18 cellular contexts compared by ENCODE assay signal in the genomic region with DNA sequence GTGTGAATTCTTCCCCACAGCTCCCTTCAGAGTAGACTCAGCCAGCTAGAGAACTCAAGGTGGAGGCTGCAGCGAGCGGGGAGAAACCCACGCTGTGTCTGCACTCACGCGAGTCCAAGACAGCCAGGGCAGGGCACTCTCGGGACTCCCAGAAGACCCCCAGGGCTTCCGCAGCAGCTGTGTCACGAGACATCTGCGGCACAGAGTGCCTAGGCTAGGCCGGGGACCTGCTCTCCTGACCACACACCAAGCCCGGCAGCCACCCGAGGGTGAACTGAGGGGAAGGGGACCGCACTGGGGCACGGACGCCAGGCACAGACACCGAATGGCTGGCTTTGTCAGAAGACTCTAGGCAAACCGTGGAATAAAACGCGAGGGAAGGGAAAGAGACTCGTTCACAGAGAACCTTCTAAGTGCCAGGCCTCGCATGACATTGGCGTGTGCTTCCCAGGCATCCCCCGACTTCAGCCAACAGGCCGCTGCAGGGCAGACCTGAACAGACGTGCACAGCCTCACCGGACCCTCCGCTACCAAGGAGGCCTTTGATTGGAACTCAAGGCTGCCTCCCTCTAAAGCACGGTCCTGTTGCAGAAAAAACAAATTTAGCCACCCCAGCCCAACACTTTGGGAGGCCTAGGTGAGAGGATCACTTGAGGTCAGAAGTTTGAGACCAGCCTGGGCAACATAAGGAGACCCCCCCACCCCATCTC.
"Had no signal": no experiment of that assay in that cellular context is flagged by ENCODE, and none has a peak within 500 bp of the region (broad histone marks: within the 10 kb centered on the region; RNA-seq: fewer than 3 reads in every experiment).

No MANE protein-coding gene starts in this region.

- H3K36me3 ChIP-seq: brain microvascular endothelial cell had no signal

- H3K4me3 ChIP-seq: esophagus squamous epithelium, stomach had no signal

- H3K27me3 ChIP-seq: brain microvascular endothelial cell, esophagus squamous epithelium, stomach had no signal

- DNase-seq: activated CD4-positive, alpha-beta T cell treated with anti-CD3 and anti-CD28 coated beads, Interleukin-2, amount 10 ng/mL, durations not matched to agents 7 days and 5 days; activated CD8-positive, alpha-beta T cell treated with anti-CD3 and anti-CD28 coated beads, Interleukin-2, amount 10 ng/mL, durations not matched to agents 7 days and 5 days; activated naive CD4-positive, alpha-beta T cell treated with anti-CD3 and anti-CD28 coated beads for 36 hours; activated T-cell treated with anti-CD3 and anti-CD28 coated beads, Interleukin-2, amount 50 U/mL, for 24 hours; brain microvascular endothelial cell; dermis blood vessel endothelial cell; effector memory CD8-positive, alpha-beta T cell; esophagus squamous epithelium; nephron progenitor cell; small intestine; stimulated activated CD4-positive, alpha-beta T cell treated with anti-CD3 and anti-CD28 coated beads, Interleukin-15, amount 100 ng/mL, for 24 hours; stimulated activated CD4-positive, alpha-beta T cell treated with anti-CD3 and anti-CD28 coated beads, Interleukin-2, amount 100 ng/mL, for 48 hours; stomach; T1000 had no signal

- H3K27ac Mint-ChIP-seq: activated CD4-positive, alpha-beta T cell treated with anti-CD3 and anti-CD28 coated beads, Interleukin-2, amount 10 ng/mL, durations not matched to agents 7 days and 5 days; activated CD8-positive, alpha-beta T cell treated with anti-CD3 and anti-CD28 coated beads, Interleukin-2, amount 10 ng/mL, durations not matched to agents 7 days and 5 days; activated naive CD4-positive, alpha-beta T cell treated with anti-CD3 and anti-CD28 coated beads for 36 hours; activated T-helper 2 cell treated with anti-CD3 and anti-CD28 coated beads, Interferon-gamma antibody, Interleukin-2, Interleukin-4, amounts not matched to agents 10 μg/mL and 5 μg/mL and 100 μg/mL, durations not matched to agents 14 hours and 24 hours and 36 hours; mesothelial cell of epicardium; nephron progenitor cell; type B pancreatic cell had no signal

- H3K36me3 Mint-ChIP-seq: mesothelial cell of epicardium had no signal

- ATAC-seq: activated CD4-positive, CD25-positive, alpha-beta regulatory T cell treated with anti-CD3 and anti-CD28 coated beads, Interleukin-2, amount 50 U/mL, for 24 hours; activated CD8-positive, alpha-beta T cell treated with anti-CD3 and anti-CD28 coated beads, Interleukin-2, amount 10 ng/mL, durations not matched to agents 7 days and 5 days; effector memory CD8-positive, alpha-beta T cell had no signal

- H3K9me3 Mint-ChIP-seq: activated naive CD4-positive, alpha-beta T cell treated with anti-CD3 and anti-CD28 coated beads for 36 hours; activated T-cell treated with anti-CD3 and anti-CD28 coated beads, Interleukin-2, amount 50 U/mL, for 24 hours; activated T-helper 2 cell treated with anti-CD3 and anti-CD28 coated beads, Interferon-gamma antibody, Interleukin-2, Interleukin-4, amounts not matched to agents 10 μg/mL and 5 μg/mL and 100 μg/mL, durations not matched to agents 14 hours and 24 hours and 36 hours; effector memory CD8-positive, alpha-beta T cell; mesothelial cell of epicardium; nephron progenitor cell; type B pancreatic cell had no signal

- H3K27ac ChIP-seq: brain microvascular endothelial cell, esophagus squamous epithelium, stomach had no signal

- H3K4me3 Mint-ChIP-seq: activated CD4-positive, alpha-beta T cell treated with anti-CD3 and anti-CD28 coated beads, Interleukin-2, amount 10 ng/mL, durations not matched to agents 7 days and 5 days; activated CD8-positive, alpha-beta T cell treated with anti-CD3 and anti-CD28 coated beads, Interleukin-2, amount 10 ng/mL, durations not matched to agents 7 days and 5 days; activated naive CD4-positive, alpha-beta T cell treated with anti-CD3 and anti-CD28 coated beads for 36 hours; activated T-cell treated with anti-CD3 and anti-CD28 coated beads, Interleukin-2, amount 50 U/mL, for 24 hours; effector memory CD8-positive, alpha-beta T cell; mesothelial cell of epicardium; nephron progenitor cell; type B pancreatic cell had no signal

- H3K27me3 Mint-ChIP-seq: activated CD4-positive, alpha-beta T cell treated with anti-CD3 and anti-CD28 coated beads, Interleukin-2, amount 10 ng/mL, durations not matched to agents 7 days and 5 days; activated T-cell treated with anti-CD3 and anti-CD28 coated beads, Interleukin-2, amount 50 U/mL, for 24 hours; effector memory CD8-positive, alpha-beta T cell; type B pancreatic cell had no signal

- H3K9me3 ChIP-seq: esophagus squamous epithelium, stomach had no signal
